ENCODE assay signal across 1 cellular context in the genomic region with DNA sequence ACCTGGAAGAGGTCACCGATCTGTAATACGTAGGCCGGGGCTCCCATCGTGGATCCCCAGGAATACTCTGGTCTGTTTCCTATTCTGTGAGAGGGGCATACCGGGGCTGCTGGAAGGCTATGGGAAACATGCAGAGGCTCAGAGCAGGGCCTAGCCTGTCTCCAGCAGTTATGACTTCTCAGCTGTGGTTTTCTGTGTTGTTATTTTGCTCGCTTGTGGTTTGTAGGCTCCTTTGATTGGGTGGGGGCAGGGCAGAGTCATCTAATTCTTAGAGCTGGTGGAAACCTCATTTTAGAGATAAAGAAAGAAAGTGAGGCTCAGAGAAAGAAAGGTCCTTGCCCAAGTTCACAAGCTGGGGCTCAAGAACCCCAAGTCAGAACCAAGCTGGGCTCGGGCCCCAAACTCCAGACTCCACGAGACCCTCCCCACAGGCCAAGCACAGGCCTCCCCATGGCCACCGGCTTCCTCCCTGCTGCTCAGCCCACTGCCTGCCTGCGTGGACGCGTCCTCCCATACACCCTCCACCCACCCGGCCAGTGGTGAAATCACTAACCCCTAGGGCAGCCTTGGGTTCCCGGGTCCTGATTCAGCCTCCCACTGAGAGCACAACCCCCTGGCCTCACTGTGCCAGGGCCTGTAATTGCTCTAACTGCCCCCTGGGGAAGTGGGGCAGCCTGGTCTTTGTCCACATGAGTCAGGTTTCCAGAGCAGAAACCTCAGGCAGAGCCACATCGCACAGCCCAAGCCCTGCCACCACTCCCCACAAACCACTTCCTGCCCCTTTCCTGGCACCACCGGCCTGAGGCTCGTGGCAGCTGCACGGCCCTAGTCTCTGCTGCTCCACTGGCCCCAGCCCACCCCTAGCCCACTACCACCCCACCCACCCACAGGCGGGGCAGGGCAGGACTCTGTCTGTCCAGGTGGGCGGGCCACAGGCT.
TF ChIP-seq lines count a peak whose summit lies in the region.

No MANE protein-coding gene starts in this region.

TF ChIP-seq in WTC11, 78 proteins besides CTCF, POLR2A, EP300 and RAD21 (continued from another document):
- TF ChIP-seq AFF4 (CRISPR knock-in tag; IDR thresholded peaks at IDR 0.05; ENCODE audit: borderline replicate concordance) (no peak), SP1 (CRISPR knock-in tag; conservative IDR thresholded peaks at IDR 0.05) (no peak), TEAD1 (CRISPR knock-in tag; IDR thresholded peaks at IDR 0.05) (no peak), ARID4B (CRISPR knock-in tag; IDR thresholded peaks at IDR 0.05; ENCODE audit: borderline replicate concordance) (no peak), ZNF317 (CRISPR knock-in tag; IDR thresholded peaks at IDR 0.05; ENCODE audit: borderline replicate concordance, low read depth) (no peak), CREB1 (CRISPR knock-in tag; IDR thresholded peaks at IDR 0.05) (no peak), ETV6 (CRISPR knock-in tag; IDR thresholded peaks at IDR 0.05) (no peak), MAX (CRISPR knock-in tag; IDR thresholded peaks at IDR 0.05) (no peak)
- TF ChIP-seq, protein P1, sequence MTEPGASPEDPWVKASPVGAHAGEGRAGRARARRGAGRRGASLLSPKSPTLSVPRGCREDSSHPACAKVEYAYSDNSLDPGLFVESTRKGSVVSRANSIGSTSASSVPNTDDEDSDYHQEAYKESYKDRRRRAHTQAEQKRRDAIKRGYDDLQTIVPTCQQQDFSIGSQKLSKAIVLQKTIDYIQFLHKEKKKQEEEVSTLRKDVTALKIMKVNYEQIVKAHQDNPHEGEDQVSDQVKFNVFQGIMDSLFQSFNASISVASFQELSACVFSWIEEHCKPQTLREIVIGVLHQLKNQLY (CRISPR knock-in tag; IDR thresholded peaks at IDR 0.05), result no peak
- TF ChIP-seq, protein P2, sequence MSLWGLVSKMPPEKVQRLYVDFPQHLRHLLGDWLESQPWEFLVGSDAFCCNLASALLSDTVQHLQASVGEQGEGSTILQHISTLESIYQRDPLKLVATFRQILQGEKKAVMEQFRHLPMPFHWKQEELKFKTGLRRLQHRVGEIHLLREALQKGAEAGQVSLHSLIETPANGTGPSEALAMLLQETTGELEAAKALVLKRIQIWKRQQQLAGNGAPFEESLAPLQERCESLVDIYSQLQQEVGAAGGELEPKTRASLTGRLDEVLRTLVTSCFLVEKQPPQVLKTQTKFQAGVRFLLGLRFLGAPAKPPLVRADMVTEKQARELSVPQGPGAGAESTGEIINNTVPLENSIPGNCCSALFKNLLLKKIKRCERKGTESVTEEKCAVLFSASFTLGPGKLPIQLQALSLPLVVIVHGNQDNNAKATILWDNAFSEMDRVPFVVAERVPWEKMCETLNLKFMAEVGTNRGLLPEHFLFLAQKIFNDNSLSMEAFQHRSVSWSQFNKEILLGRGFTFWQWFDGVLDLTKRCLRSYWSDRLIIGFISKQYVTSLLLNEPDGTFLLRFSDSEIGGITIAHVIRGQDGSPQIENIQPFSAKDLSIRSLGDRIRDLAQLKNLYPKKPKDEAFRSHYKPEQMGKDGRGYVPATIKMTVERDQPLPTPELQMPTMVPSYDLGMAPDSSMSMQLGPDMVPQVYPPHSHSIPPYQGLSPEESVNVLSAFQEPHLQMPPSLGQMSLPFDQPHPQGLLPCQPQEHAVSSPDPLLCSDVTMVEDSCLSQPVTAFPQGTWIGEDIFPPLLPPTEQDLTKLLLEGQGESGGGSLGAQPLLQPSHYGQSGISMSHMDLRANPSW (CRISPR knock-in tag; conservative IDR thresholded peaks at IDR 0.05; ENCODE audit: low read depth), result no peak
- TF ChIP-seq, protein P3, sequence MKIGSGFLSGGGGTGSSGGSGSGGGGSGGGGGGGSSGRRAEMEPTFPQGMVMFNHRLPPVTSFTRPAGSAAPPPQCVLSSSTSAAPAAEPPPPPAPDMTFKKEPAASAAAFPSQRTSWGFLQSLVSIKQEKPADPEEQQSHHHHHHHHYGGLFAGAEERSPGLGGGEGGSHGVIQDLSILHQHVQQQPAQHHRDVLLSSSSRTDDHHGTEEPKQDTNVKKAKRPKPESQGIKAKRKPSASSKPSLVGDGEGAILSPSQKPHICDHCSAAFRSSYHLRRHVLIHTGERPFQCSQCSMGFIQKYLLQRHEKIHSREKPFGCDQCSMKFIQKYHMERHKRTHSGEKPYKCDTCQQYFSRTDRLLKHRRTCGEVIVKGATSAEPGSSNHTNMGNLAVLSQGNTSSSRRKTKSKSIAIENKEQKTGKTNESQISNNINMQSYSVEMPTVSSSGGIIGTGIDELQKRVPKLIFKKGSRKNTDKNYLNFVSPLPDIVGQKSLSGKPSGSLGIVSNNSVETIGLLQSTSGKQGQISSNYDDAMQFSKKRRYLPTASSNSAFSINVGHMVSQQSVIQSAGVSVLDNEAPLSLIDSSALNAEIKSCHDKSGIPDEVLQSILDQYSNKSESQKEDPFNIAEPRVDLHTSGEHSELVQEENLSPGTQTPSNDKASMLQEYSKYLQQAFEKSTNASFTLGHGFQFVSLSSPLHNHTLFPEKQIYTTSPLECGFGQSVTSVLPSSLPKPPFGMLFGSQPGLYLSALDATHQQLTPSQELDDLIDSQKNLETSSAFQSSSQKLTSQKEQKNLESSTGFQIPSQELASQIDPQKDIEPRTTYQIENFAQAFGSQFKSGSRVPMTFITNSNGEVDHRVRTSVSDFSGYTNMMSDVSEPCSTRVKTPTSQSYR (CRISPR knock-in tag; IDR thresholded peaks at IDR 0.05), result no peak
- TF ChIP-seq, protein P4, sequence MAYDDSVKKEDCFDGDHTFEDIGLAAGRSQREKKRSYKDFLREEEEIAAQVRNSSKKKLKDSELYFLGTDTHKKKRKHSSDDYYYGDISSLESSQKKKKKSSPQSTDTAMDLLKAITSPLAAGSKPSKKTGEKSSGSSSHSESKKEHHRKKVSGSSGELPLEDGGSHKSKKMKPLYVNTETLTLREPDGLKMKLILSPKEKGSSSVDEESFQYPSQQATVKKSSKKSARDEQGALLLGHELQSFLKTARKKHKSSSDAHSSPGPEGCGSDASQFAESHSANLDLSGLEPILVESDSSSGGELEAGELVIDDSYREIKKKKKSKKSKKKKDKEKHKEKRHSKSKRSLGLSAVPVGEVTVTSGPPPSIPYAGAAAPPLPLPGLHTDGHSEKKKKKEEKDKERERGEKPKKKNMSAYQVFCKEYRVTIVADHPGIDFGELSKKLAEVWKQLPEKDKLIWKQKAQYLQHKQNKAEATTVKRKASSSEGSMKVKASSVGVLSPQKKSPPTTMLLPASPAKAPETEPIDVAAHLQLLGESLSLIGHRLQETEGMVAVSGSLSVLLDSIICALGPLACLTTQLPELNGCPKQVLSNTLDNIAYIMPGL (CRISPR knock-in tag; IDR thresholded peaks at IDR 0.05), result no peak
